Comparison of ENCODE assay signal across 12 cellular contexts in genomic region chr21:32499249-32500055, GRCh38.
A peak's percentile ranks its signal among the peaks of the same experiment; 100 is the strongest.
DNase-seq lines count a peak whose midpoint lies in the region; ATAC-seq, FAIRE-seq and TF ChIP-seq lines count a peak whose summit lies in the region.
"Had no signal": no experiment of that assay in that cellular context is flagged by ENCODE, and none has a peak within 500 bp of the region (broad histone marks: within the 10 kb centered on the region; RNA-seq: fewer than 3 reads in every experiment).

No MANE protein-coding gene starts in this region.

- H3K36me3 Mint-ChIP-seq in activated CD8-positive, alpha-beta T cell treated with anti-CD3 and anti-CD28 coated beads for 36 hours (ENCODE audit: low read depth), result peaks cover 37% of the 10 kb centered on the region
- peaks cover 5% of the 10 kb centered on the region for H3K36me3 Mint-ChIP-seq in activated CD8-positive, alpha-beta T cell treated with anti-CD3 and anti-CD28 coated beads, Interleukin-2, amount 10 ng/mL, durations not matched to agents 7 days and 5 days (ENCODE audit: low read depth)

- in situ Hi-C loops in GM13976 (cut with MboI; ENCODE audit: low sequenced_read_pairs, unreplicated experiment), result no loop called here

- TF ChIP-seq POLR2A in endothelial cell of umbilical vein (IDR thresholded peaks at IDR 0.05; ENCODE audit: low read depth, low read length), result peak; percentile 66

- POLR2A ChIA-PET in activated CD8-positive, alpha-beta T cell treated with anti-CD3 and anti-CD28 coated beads for 36 hours (lab: Charles Lee), result no interaction called here
- POLR2A ChIA-PET in activated CD8-positive, alpha-beta T cell treated with anti-CD3 and anti-CD28 coated beads, Interleukin-2, amount 10 ng/mL, durations not matched to agents 7 days and 5 days (lab: Charles Lee), result no interaction called here
- POLR2A ChIA-PET in endothelial cell of umbilical vein (lab: Charles Lee), result interaction anchor here (0.9 to 1.1 kb wide), 2 partner anchors 16 to 24 kb away, joined by 3 to 4 read pairs; no protein-coding TSS in a partner anchor

- intact Hi-C loops in activated CD8-positive, alpha-beta T cell treated with anti-CD3 and anti-CD28 coated beads for 36 hours (cut with micrococcal nuclease), result no loop called here
- intact Hi-C loops in endothelial cell of umbilical vein (cut with micrococcal nuclease), result loop anchor here (1.0 to 5.0 kb wide), 5 partner anchors 21 to 88 kb away; no protein-coding TSS in a partner anchor

- dilution Hi-C loops in endothelial cell of umbilical vein (cut with MboI; ENCODE audit: extremely low pct_ligation_motif_present, low sequenced_read_pairs), result no loop called here

- no peaks in the 10 kb centered on the region for H4K20me1 ChIP-seq in endothelial cell of umbilical vein (replicated peaks; ENCODE audit: control insufficient read depth, extremely low read depth, insufficient read depth, low read length)

- H3K27me3 ChIP-seq in endothelial cell of umbilical vein (ENCODE audit: control insufficient read depth in 2 of 2, insufficient read depth in 2 of 2, low read length in 2 of 2), result no peaks in the 10 kb centered on the region
- H3K27me3 ChIP-seq in lung (ENCODE audit: control insufficient read depth, insufficient read depth), result no peaks in the 10 kb centered on the region
- no peaks in the 10 kb centered on the region for H3K27me3 ChIP-seq in WERI-Rb-1 (ENCODE audit: insufficient read depth, low read depth, severe bottlenecking)

- FAIRE-seq in endothelial cell of umbilical vein (lab: Jason Lieb, UNC), result peak; percentile 90

- WGBS in lung, 2 donors, result 63 to 84% methylated on average over 14 of the region's 14 CpGs

- no peaks in the 10 kb centered on the region for H3K9me3 Mint-ChIP-seq in activated CD8-positive, alpha-beta T cell treated with anti-CD3 and anti-CD28 coated beads for 36 hours
- no peaks in the 10 kb centered on the region for H3K9me3 Mint-ChIP-seq in activated CD8-positive, alpha-beta T cell treated with anti-CD3 and anti-CD28 coated beads, Interleukin-2, amount 10 ng/mL, durations not matched to agents 7 days and 5 days (ENCODE audit: insufficient read depth)

- peaks cover 16% of the 10 kb centered on the region for H3K4me1 Mint-ChIP-seq in activated CD8-positive, alpha-beta T cell treated with anti-CD3 and anti-CD28 coated beads for 36 hours (ENCODE audit: low read depth)
- no peaks in the 10 kb centered on the region for H3K4me1 Mint-ChIP-seq in activated CD8-positive, alpha-beta T cell treated with anti-CD3 and anti-CD28 coated beads, Interleukin-2, amount 10 ng/mL, durations not matched to agents 7 days and 5 days (ENCODE audit: low read depth)

- ATAC-seq in activated CD8-positive, alpha-beta T cell treated with anti-CD3 and anti-CD28 coated beads for 36 hours, result no peak
- ATAC-seq in activated CD8-positive, alpha-beta T cell treated with anti-CD3 and anti-CD28 coated beads, Interleukin-2, amount 10 ng/mL, durations not matched to agents 7 days and 5 days, result no peak
- ATAC-seq in lung (ENCODE audit: insufficient read depth, low FRiP score) (no peak), HG03432 (IDR thresholded peaks at IDR 0.05; ENCODE audit: unreplicated experiment) (no peak)

- H3K4me2 ChIP-seq in endothelial cell of umbilical vein (ENCODE audit: insufficient read depth, low read length), result peak overlapping the region; percentile 17

- BruUV-seq in endothelial cell of umbilical vein (replicated peaks; lab: Mats Ljungman, UMichigan), result no TSS peak

- CTCF ChIA-PET in activated CD8-positive, alpha-beta T cell treated with anti-CD3 and anti-CD28 coated beads for 36 hours (lab: Charles Lee), result no interaction called here
- CTCF ChIA-PET in activated CD8-positive, alpha-beta T cell treated with anti-CD3 and anti-CD28 coated beads, Interleukin-2, amount 10 ng/mL, durations not matched to agents 7 days and 5 days (lab: Charles Lee), result no interaction called here
- CTCF ChIA-PET in endothelial cell of umbilical vein (lab: Charles Lee), result interaction anchor here (1.0 to 2.1 kb wide), 7 partner anchors 16 to 96 kb away, joined by 3 to 6 read pairs (median 5); no protein-coding TSS in a partner anchor

- no peaks in the 10 kb centered on the region for H3K9me1 ChIP-seq in endothelial cell of umbilical vein (replicated peaks; ENCODE audit: control insufficient read depth, extremely low read depth, insufficient read depth, low read length)

- H3K9ac ChIP-seq in endothelial cell of umbilical vein (replicated peaks; ENCODE audit: extremely low read depth, insufficient read depth, low read length), result peak overlapping the region; percentile 67

- H3K36me3 ChIP-seq in endothelial cell of umbilical vein (ENCODE audit: control insufficient read depth in 2 of 2, extremely low read depth in 1 of 2, insufficient read depth in 2 of 2, low read length in 2 of 2) (peaks cover 0 to 3% of the 10 kb centered on the region in 2 experiments), lung (ENCODE audit: control insufficient read depth in 2 of 2, insufficient read depth in 2 of 2, low read length in 2 of 2) (peaks cover 5 to 9% of the 10 kb centered on the region in 2 donors), WERI-Rb-1 (no peaks in the 10 kb centered on the region)

- H3K27ac Mint-ChIP-seq in activated CD8-positive, alpha-beta T cell treated with anti-CD3 and anti-CD28 coated beads for 36 hours, result peak overlapping the region; percentile 15
- no peak overlapping the region for H3K27ac Mint-ChIP-seq in activated CD8-positive, alpha-beta T cell treated with anti-CD3 and anti-CD28 coated beads, Interleukin-2, amount 10 ng/mL, durations not matched to agents 7 days and 5 days

- H3K9me3 ChIP-seq in endothelial cell of umbilical vein (replicated peaks; ENCODE audit: control insufficient read depth, insufficient read depth, low read length) (no peaks in the 10 kb centered on the region), lung (ENCODE audit: control insufficient read depth in 2 of 2, insufficient read depth in 1 of 2, low read length in 1 of 2) (no peaks in the 10 kb centered on the region), WERI-Rb-1 (ENCODE audit: severe bottlenecking) (peaks cover under 1% of the 10 kb centered on the region)

- no peak for DNase-seq in activated CD8-positive, alpha-beta T cell treated with anti-CD3 and anti-CD28 coated beads for 36 hours
- DNase-seq in activated CD8-positive, alpha-beta T cell treated with anti-CD3 and anti-CD28 coated beads, Interleukin-2, amount 10 ng/mL, durations not matched to agents 7 days and 5 days, result no peak
- DNase-seq in endothelial cell of umbilical vein (ENCODE audit: low read depth, low spot score) (peak; percentile 85), lung (ENCODE audit: low spot score) (no peak), nucleus accumbens (lab: John Stamatoyannopoulos, UW) (no peak), GM13976 (ENCODE audit: low spot score) (no peak), WERI-Rb-1 (no peak)
- DNase-seq: activated gamma-delta T cell; effector CD4-positive, alpha-beta T cell; NCI-H1436 had no signal

- H2AFZ ChIP-seq in endothelial cell of umbilical vein (ENCODE audit: low read depth, low read length), result no peak overlapping the region

- H3K79me2 ChIP-seq in endothelial cell of umbilical vein (ENCODE audit: control insufficient read depth, insufficient read depth, low read length), result peaks cover 5% of the 10 kb centered on the region

- H3K27ac ChIP-seq in endothelial cell of umbilical vein (ENCODE audit: insufficient read depth, low read depth, low read length) (peak overlapping the region; percentile 91), lung (ENCODE audit: low read depth in 1 of 2, low read length in 1 of 2) (peak overlapping the region; percentile 2 to 42), WERI-Rb-1 (no peak overlapping the region)
- H3K27ac ChIP-seq: 22Rv1 had no signal

- H3K4me3 Mint-ChIP-seq in activated CD8-positive, alpha-beta T cell treated with anti-CD3 and anti-CD28 coated beads for 36 hours, result no peak overlapping the region
- H3K4me3 Mint-ChIP-seq in activated CD8-positive, alpha-beta T cell treated with anti-CD3 and anti-CD28 coated beads, Interleukin-2, amount 10 ng/mL, durations not matched to agents 7 days and 5 days, result no peak overlapping the region

- no peaks in the 10 kb centered on the region for H3K27me3 Mint-ChIP-seq in activated CD8-positive, alpha-beta T cell treated with anti-CD3 and anti-CD28 coated beads for 36 hours
- H3K27me3 Mint-ChIP-seq in activated CD8-positive, alpha-beta T cell treated with anti-CD3 and anti-CD28 coated beads, Interleukin-2, amount 10 ng/mL, durations not matched to agents 7 days and 5 days (ENCODE audit: low read depth), result no peaks in the 10 kb centered on the region

- H3K4me1 ChIP-seq in endothelial cell of umbilical vein (ENCODE audit: control insufficient read depth, extremely low read depth, insufficient read depth, low read length) (peaks cover 59% of the 10 kb centered on the region), lung (ENCODE audit: control insufficient read depth in 2 of 2, insufficient read depth in 2 of 2, low read length in 2 of 2) (peaks cover 2 to 7% of the 10 kb centered on the region in 2 donors)

- H3K4me3 ChIP-seq in endothelial cell of umbilical vein (replicated peaks in 1 of 3; ENCODE audit: insufficient read depth in 1 of 3, low read depth in 1 of 3, low read length in 3 of 3), result no peak overlapping the region
- no peak overlapping the region for H3K4me3 ChIP-seq in lung
- H3K4me3 ChIP-seq in WERI-Rb-1 (ENCODE audit: low read depth, low read length), result no peak overlapping the region

- TF ChIP-seq CTCF in activated CD8-positive, alpha-beta T cell treated with anti-CD3 and anti-CD28 coated beads for 36 hours (IDR thresholded peaks at IDR 0.05), result no peak
- no peak for TF ChIP-seq CTCF in endothelial cell of umbilical vein (IDR thresholded peaks at IDR 0.05; ENCODE audit: extremely low read depth in 1 of 2, insufficient read depth in 1 of 2, low read depth in 1 of 2, low read length in 2 of 2)
- no peak for TF ChIP-seq CTCF in lung (IDR thresholded peaks at IDR 0.05; ENCODE audit: control extremely low read depth, extremely low read depth)
- TF ChIP-seq CTCF in GM13976 (IDR thresholded peaks at IDR 0.05; ENCODE audit: borderline replicate concordance, control extremely low read depth, extremely low read depth, insufficient read depth, missing control alignments), result no peak
- TF ChIP-seq CTCF in WERI-Rb-1 (IDR thresholded peaks at IDR 0.05; ENCODE audit: low read depth, low read length), result no peak

TF ChIP-seq in endothelial cell of umbilical vein, 7 proteins besides CTCF, POLR2A, EP300 and RAD21 (continues in another document):
- TF ChIP-seq GATA2 (IDR thresholded peaks at IDR 0.05; ENCODE audit: insufficient read depth, insufficient read length, low read depth, low read length), result peak; percentile 65
- TF ChIP-seq POLR2AphosphoS5 (IDR thresholded peaks at IDR 0.05; ENCODE audit: insufficient read depth, low read depth, low read length), result peak; percentile 80
- TF ChIP-seq EZH2 (IDR thresholded peaks at IDR 0.05; ENCODE audit: borderline replicate concordance, low read depth, low read length, severe bottlenecking), result no peak
- TF ChIP-seq JUN (IDR thresholded peaks at IDR 0.05; ENCODE audit: borderline replicate concordance, insufficient read depth, insufficient read length, low read depth), result peak; percentile 57
- TF ChIP-seq MAX (IDR thresholded peaks at IDR 0.05; ENCODE audit: insufficient read depth, insufficient read length), result no peak
